19 cellular contexts compared by ENCODE assay signal in genomic region chr19:16265205-16265604, GRCh38.
"Had no signal": no experiment of that assay in that cellular context is flagged by ENCODE, and none has a peak within 500 bp of the region (broad histone marks: within the 10 kb centered on the region; RNA-seq: fewer than 3 reads in every experiment).

No MANE protein-coding gene starts in this region.

- H3K27ac ChIP-seq: adrenal gland, epithelial cell of prostate, gastrocnemius medialis, SJCRH30, transverse colon, VCaP had no signal

- H3K9me3 ChIP-seq: adrenal gland, gastrocnemius medialis, SJCRH30, transverse colon had no signal

- ATAC-seq: activated CD4-positive, alpha-beta T cell treated with anti-CD3 and anti-CD28 coated beads for 36 hours; activated T-cell treated with anti-CD3 and anti-CD28 coated beads, Interleukin-2, amount 50 U/mL, for 4 hours; gastrocnemius medialis; left ventricle myocardium superior; right cardiac atrium had no signal

- H3K4me1 ChIP-seq: gastrocnemius medialis, SJCRH30 had no signal

- H3K9me3 Mint-ChIP-seq: activated T-cell treated with anti-CD3 and anti-CD28 coated beads, Interleukin-2, amount 50 U/mL, for 4 hours had no signal

- H3K4me3 Mint-ChIP-seq: activated CD4-positive, alpha-beta T cell treated with anti-CD3 and anti-CD28 coated beads for 36 hours; activated T-cell treated with anti-CD3 and anti-CD28 coated beads, Interleukin-2, amount 50 U/mL, for 4 hours had no signal

- H3K27me3 ChIP-seq: adrenal gland, gastrocnemius medialis had no signal

- H3K27ac Mint-ChIP-seq: activated CD4-positive, alpha-beta T cell treated with anti-CD3 and anti-CD28 coated beads for 36 hours had no signal

- DNase-seq: activated CD4-positive, alpha-beta T cell treated with anti-CD3 and anti-CD28 coated beads for 36 hours; activated gamma-delta T cell treated with Interleukin-2 at 50 U/mL for 16 hours; activated T-cell treated with anti-CD3 and anti-CD28 coated beads, Interleukin-2, amount 50 U/mL, for 4 hours; adrenal gland; caudate nucleus; cortex of kidney; effector memory CD4-positive, alpha-beta T cell; gastrocnemius medialis; left ventricle myocardium superior; mesendoderm; posterior cingulate gyrus; right cardiac atrium; SJCRH30; stimulated activated naive CD4-positive, alpha-beta T cell; substantia nigra; transverse colon had no signal

- H3K36me3 ChIP-seq: adrenal gland, gastrocnemius medialis, SJCRH30, transverse colon had no signal

- H3K4me3 ChIP-seq: adrenal gland, gastrocnemius medialis, SJCRH30, smooth muscle cell, transverse colon had no signal
